1 cellular context compared by ENCODE assay signal in the genomic region with DNA sequence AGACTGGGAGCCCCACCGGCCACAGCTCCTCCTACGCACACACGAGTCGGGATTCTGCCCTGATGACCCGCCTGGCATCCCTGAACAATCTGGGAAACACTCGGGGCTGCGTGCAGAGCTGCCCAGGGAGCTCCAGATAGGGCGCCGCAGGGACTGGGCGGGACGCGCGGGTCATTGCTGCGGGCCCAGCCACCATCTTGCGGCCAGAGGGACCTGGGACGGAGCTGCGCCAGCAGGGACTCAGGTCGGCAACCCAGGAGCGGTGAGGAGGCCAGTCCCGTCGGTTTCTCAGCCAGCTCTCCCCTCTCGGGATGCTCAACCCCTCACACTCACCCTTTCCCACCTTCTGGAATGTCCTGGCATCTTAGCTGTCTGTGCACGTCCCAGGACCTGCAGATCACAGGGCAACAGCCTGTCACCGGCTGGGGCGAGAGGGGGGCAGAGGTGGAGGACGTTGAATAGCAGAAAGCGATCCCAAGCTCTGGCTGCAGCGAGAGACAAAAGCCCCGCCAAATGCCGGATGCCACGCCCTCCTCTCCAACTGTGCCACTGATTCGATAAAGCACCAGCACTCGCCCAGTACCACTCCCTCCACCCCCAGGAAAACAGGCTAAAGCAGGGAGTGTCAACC.
TF ChIP-seq lines count a peak whose summit lies in the region.

No MANE protein-coding gene starts in this region.

TF ChIP-seq in IMR-90, 13 proteins besides CTCF, POLR2A, EP300 and RAD21 (continued from another document):
- TF ChIP-seq MAFK (IDR thresholded peaks at IDR 0.05; ENCODE audit: low read depth, low read length): no peak
- no peak for TF ChIP-seq FOS (IDR thresholded peaks at IDR 0.05; ENCODE audit: low read depth, low read length)
- no peak for TF ChIP-seq MXI1 (IDR thresholded peaks at IDR 0.05; ENCODE audit: borderline replicate concordance, low read depth, low read length)
- TF ChIP-seq NFE2L2 (IDR thresholded peaks at IDR 0.05; ENCODE audit: low read depth, low read length): no peak
- TF ChIP-seq MAZ (IDR thresholded peaks at IDR 0.05; ENCODE audit: borderline replicate concordance, low read depth, low read length): no peak
